ENCODE assay signal across 2 cellular contexts in the genomic region with DNA sequence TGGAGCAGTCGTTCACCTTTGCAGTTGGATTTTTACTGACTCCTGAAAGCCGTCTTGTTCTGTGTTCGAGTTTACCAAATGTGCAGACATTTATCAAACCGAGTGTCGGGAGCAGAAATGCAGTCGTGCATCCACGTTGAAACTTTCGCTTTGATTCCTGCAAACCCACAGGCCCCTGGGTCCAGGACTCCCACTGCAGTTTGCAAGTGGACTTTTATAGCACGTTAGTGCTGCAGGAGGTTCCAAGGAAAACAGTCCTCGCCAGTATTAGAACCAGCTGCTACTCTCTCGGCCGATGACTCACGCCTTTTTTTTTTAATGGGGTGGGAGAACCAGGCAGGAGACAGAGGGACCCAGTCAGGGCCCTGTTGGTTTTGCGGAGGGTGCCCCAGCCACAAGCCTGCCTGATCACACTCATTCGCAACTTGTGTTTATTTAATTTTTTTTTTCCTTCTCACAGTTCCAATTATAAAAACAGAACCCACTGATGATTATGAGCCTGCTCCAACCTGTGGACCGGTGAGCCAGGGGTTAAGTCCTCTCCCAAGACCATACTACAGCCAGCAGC.
A peak's percentile ranks its signal among the peaks of the same experiment; 100 is the strongest.
TF ChIP-seq lines count a peak whose summit lies in the region.

No MANE protein-coding gene starts in this region.

TF ChIP-seq in IMR-90, 13 proteins besides CTCF, POLR2A, EP300 and RAD21:
- TF ChIP-seq MAFK (IDR thresholded peaks at IDR 0.05; ENCODE audit: low read depth, low read length) = no peak
- TF ChIP-seq MAZ (IDR thresholded peaks at IDR 0.05; ENCODE audit: borderline replicate concordance, low read depth, low read length) = peak; percentile 44; the same call in 1 of the 2 replicates
- peak; percentile 94 for TF ChIP-seq FOS (IDR thresholded peaks at IDR 0.05; ENCODE audit: low read depth, low read length)
- TF ChIP-seq SMC3 (IDR thresholded peaks at IDR 0.05; ENCODE audit: low read depth, low read length) = no peak; the same call in none of the 2 replicates
- TF ChIP-seq MXI1 (IDR thresholded peaks at IDR 0.05; ENCODE audit: borderline replicate concordance, low read depth, low read length) = no peak
- no peak for TF ChIP-seq NFE2L2 (IDR thresholded peaks at IDR 0.05; ENCODE audit: low read depth, low read length)
- peak; percentile 84 for TF ChIP-seq BHLHE40 (IDR thresholded peaks at IDR 0.05; ENCODE audit: low read depth, low read length)
- TF ChIP-seq, protein P1, sequence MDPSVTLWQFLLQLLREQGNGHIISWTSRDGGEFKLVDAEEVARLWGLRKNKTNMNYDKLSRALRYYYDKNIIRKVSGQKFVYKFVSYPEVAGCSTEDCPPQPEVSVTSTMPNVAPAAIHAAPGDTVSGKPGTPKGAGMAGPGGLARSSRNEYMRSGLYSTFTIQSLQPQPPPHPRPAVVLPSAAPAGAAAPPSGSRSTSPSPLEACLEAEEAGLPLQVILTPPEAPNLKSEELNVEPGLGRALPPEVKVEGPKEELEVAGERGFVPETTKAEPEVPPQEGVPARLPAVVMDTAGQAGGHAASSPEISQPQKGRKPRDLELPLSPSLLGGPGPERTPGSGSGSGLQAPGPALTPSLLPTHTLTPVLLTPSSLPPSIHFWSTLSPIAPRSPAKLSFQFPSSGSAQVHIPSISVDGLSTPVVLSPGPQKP (IDR thresholded peaks at IDR 0.05; ENCODE audit: borderline replicate concordance, low read depth, low read length) = no peak
- TF ChIP-seq RFX5 (IDR thresholded peaks at IDR 0.05; ENCODE audit: low read depth, low read length) = no peak
- no peak for TF ChIP-seq CEBPB (IDR thresholded peaks at IDR 0.05; ENCODE audit: low read depth, low read length)
- TF ChIP-seq CHD1 (IDR thresholded peaks at IDR 0.05; ENCODE audit: low read depth, low read length) = no peak
- TF ChIP-seq, protein P2, sequence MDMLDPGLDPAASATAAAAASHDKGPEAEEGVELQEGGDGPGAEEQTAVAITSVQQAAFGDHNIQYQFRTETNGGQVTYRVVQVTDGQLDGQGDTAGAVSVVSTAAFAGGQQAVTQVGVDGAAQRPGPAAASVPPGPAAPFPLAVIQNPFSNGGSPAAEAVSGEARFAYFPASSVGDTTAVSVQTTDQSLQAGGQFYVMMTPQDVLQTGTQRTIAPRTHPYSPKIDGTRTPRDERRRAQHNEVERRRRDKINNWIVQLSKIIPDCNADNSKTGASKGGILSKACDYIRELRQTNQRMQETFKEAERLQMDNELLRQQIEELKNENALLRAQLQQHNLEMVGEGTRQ (IDR thresholded peaks at IDR 0.05; ENCODE audit: low read depth, low read length) = no peak
- no peak for TF ChIP-seq RCOR1 (IDR thresholded peaks at IDR 0.05; ENCODE audit: insufficient replicate concordance, low read length)

TF ChIP-seq in endothelial cell of umbilical vein, 7 proteins besides CTCF, POLR2A, EP300 and RAD21:
- TF ChIP-seq FOS (IDR thresholded peaks at IDR 0.05; ENCODE audit: borderline replicate concordance, insufficient read depth, low read length) (peak; percentile 72), JUN (IDR thresholded peaks at IDR 0.05; ENCODE audit: borderline replicate concordance, insufficient read depth, insufficient read length, low read depth) (peak; percentile 66), POLR2AphosphoS5 (IDR thresholded peaks at IDR 0.05; ENCODE audit: insufficient read depth, low read depth, low read length) (no peak)
